In genomic region chr16:69396187-69397061, GRCh38 we compare ENCODE assay signal across 8 cellular contexts. TPM values are rescaled to one million over a fixed set of nuclear protein-coding genes. Genes with fewer than 3 reads are reported as not detected.
DNase-seq lines count a peak whose midpoint lies in the region; ATAC-seq and TF ChIP-seq lines count a peak whose summit lies in the region.

No MANE protein-coding gene starts in this region.

- no peak overlapping the region for H3K27ac ChIP-seq in endodermal cell (ENCODE audit: low read depth, low read length)
- peak overlapping the region; percentile 70 for H3K27ac ChIP-seq in mucosa of rectum (ENCODE audit: low read depth in 2 of 2, low read length in 2 of 2)

- WGBS in endodermal cell (ENCODE audit: insufficient coverage in 1 of 2, insufficient read length in 1 of 2), 2 experiments, result 38 to 49% methylated on average over 8 to 12 of the region's 13 CpGs

- H3K4me1 ChIP-seq in endodermal cell (ENCODE audit: control insufficient read depth, insufficient read depth, low read length) (no peaks in the 10 kb centered on the region), mucosa of rectum (ENCODE audit: control insufficient read depth in 2 of 2, insufficient read depth in 2 of 2, low read length in 2 of 2) (peaks cover 18 to 30% of the 10 kb centered on the region in 2 donors)

- H3K27ac Mint-ChIP-seq in activated CD8-positive, alpha-beta memory T cell treated with anti-CD3 and anti-CD28 coated beads, Interleukin-2, amount 10 ng/mL, durations not matched to agents 7 days and 5 days, result peak overlapping the region; percentile 42
- H3K27ac Mint-ChIP-seq in endodermal cell, result peak overlapping the region; percentile 91

- H3K4me1 Mint-ChIP-seq in activated CD8-positive, alpha-beta memory T cell treated with anti-CD3 and anti-CD28 coated beads, Interleukin-2, amount 10 ng/mL, durations not matched to agents 7 days and 5 days, result peaks cover 20% of the 10 kb centered on the region
- peaks cover 17% of the 10 kb centered on the region for H3K4me1 Mint-ChIP-seq in endodermal cell

- H3K9me3 ChIP-seq in endodermal cell (ENCODE audit: control insufficient read depth, low read length) (no peaks in the 10 kb centered on the region), mucosa of rectum (ENCODE audit: control insufficient read depth in 2 of 2, low read length in 2 of 2) (no peaks in the 10 kb centered on the region)

- H3K27me3 ChIP-seq in endodermal cell (ENCODE audit: control insufficient read depth, insufficient read depth, low read length, poor library complexity, severe bottlenecking) (no peaks in the 10 kb centered on the region), mucosa of rectum (ENCODE audit: control insufficient read depth in 2 of 2, insufficient read depth in 2 of 2, low read length in 2 of 2) (no peaks in the 10 kb centered on the region)

- no peaks in the 10 kb centered on the region for H3K9me3 Mint-ChIP-seq in activated CD8-positive, alpha-beta memory T cell treated with anti-CD3 and anti-CD28 coated beads, Interleukin-2, amount 10 ng/mL, durations not matched to agents 7 days and 5 days (ENCODE audit: low read depth)
- no peaks in the 10 kb centered on the region for H3K9me3 Mint-ChIP-seq in endodermal cell

- CTCF ChIA-PET in activated CD8-positive, alpha-beta memory T cell treated with anti-CD3 and anti-CD28 coated beads, Interleukin-2, amount 10 ng/mL, durations not matched to agents 7 days and 5 days (lab: Charles Lee), result interaction anchor here (0.6 to 3.9 kb wide), 50 partner anchors 9 to 1170 kb away, joined by 3 to 37 read pairs (median 4); partner anchors contain the start of genes CYB5B, NOB1, NQO1 and TERF2

- peak; percentile 76 for ATAC-seq in activated CD8-positive, alpha-beta memory T cell treated with anti-CD3 and anti-CD28 coated beads, Interleukin-2, amount 10 ng/mL, durations not matched to agents 7 days and 5 days
- ATAC-seq in HG02852 (IDR thresholded peaks at IDR 0.05; ENCODE audit: unreplicated experiment), result no peak

- H3K9ac ChIP-seq in endodermal cell (ENCODE audit: extremely low read depth, low read length, poor library complexity, severe bottlenecking), result no peak overlapping the region
- H3K9ac ChIP-seq in mucosa of rectum (ENCODE audit: low read depth in 1 of 2, low read length in 2 of 2), result peak overlapping the region in 1 of 2 donors; percentile 5

- H3K4me3 Mint-ChIP-seq in activated CD8-positive, alpha-beta memory T cell treated with anti-CD3 and anti-CD28 coated beads, Interleukin-2, amount 10 ng/mL, durations not matched to agents 7 days and 5 days, result no peak overlapping the region
- no peak overlapping the region for H3K4me3 Mint-ChIP-seq in endodermal cell

- no peaks in the 10 kb centered on the region for H3K36me3 Mint-ChIP-seq in activated CD8-positive, alpha-beta memory T cell treated with anti-CD3 and anti-CD28 coated beads, Interleukin-2, amount 10 ng/mL, durations not matched to agents 7 days and 5 days
- H3K36me3 Mint-ChIP-seq in endodermal cell (ENCODE audit: low read depth), result no peaks in the 10 kb centered on the region

- H3K36me3 ChIP-seq in endodermal cell (ENCODE audit: control insufficient read depth, insufficient read depth, low read length), result no peaks in the 10 kb centered on the region
- no peaks in the 10 kb centered on the region for H3K36me3 ChIP-seq in mucosa of rectum (ENCODE audit: control insufficient read depth in 2 of 2, insufficient read depth in 2 of 2, low read length in 2 of 2)

- TF ChIP-seq CTCF in endodermal cell (conservative IDR thresholded peaks at IDR 0.05), result peak; percentile 86

- peaks cover 14% of the 10 kb centered on the region for H3K27me3 Mint-ChIP-seq in activated CD8-positive, alpha-beta memory T cell treated with anti-CD3 and anti-CD28 coated beads, Interleukin-2, amount 10 ng/mL, durations not matched to agents 7 days and 5 days
- no peaks in the 10 kb centered on the region for H3K27me3 Mint-ChIP-seq in endodermal cell (ENCODE audit: insufficient read depth)

- DNase-seq in DMS53 treated with DMSO at 0.1 percent for 48 hours (lab: John Stamatoyannopoulos, UW; ENCODE audit: unreplicated experiment), result peak; percentile 71
- peak; percentile 85 for DNase-seq in HS-27A (ENCODE audit: low read depth)
- DNase-seq in NOMO-1 treated with DMSO at 0.1 percent for 48 hours (lab: John Stamatoyannopoulos, UW; ENCODE audit: unreplicated experiment), result peak; percentile 96
- peak; percentile 81 for DNase-seq in activated CD8-positive, alpha-beta memory T cell treated with anti-CD3 and anti-CD28 coated beads, Interleukin-2, amount 10 ng/mL, durations not matched to agents 7 days and 5 days
- peak; percentile 86 for DNase-seq in endodermal cell
- DNase-seq in stimulated activated CD8-positive, alpha-beta memory T cell treated with anti-CD3 and anti-CD28 coated beads, Interleukin-4, amount 100 ng/mL, for 1 hour (ENCODE audit: low read depth in 2 of 2, low spot score in 1 of 2), result peak; percentile 38 to 50

- no peak overlapping the region for H3K4me3 ChIP-seq in endodermal cell (ENCODE audit: low read length)
- H3K4me3 ChIP-seq in mucosa of rectum (ENCODE audit: low read length in 2 of 2), result peak overlapping the region; percentile 33 to 42

RNA-seq across cellular contexts. Expression of gene TERF2, which starts 10.6 kb away (rescaled TPM):
- total RNA-seq in activated CD8-positive, alpha-beta memory T cell treated with anti-CD3 and anti-CD28 coated beads, Interleukin-2, amount 10 ng/mL, durations not matched to agents 7 days and 5 days, result 10 to 100 TPM; 48.7 to 58.2 TPM
- 10 to 100 TPM; 33.6 to 38.2 TPM for total RNA-seq in endodermal cell
- polyA plus RNA-seq in endodermal cell (2013, experiment 1 of 2), result 39.0 TPM
- polyA plus RNA-seq in endodermal cell (2013, experiment 2 of 2), result 37.6 TPM

RNA-seq across cellular contexts. Expression of gene CYB5B, which starts 28.0 kb away (rescaled TPM):
- 100 to 1,000 TPM; 149 to 189 TPM for total RNA-seq in activated CD8-positive, alpha-beta memory T cell treated with anti-CD3 and anti-CD28 coated beads, Interleukin-2, amount 10 ng/mL, durations not matched to agents 7 days and 5 days
- total RNA-seq in endodermal cell, result 100 to 1,000 TPM; 123 to 131 TPM
- polyA plus RNA-seq in endodermal cell (2013, experiment 1 of 2), result 125 TPM
- polyA plus RNA-seq in endodermal cell (2013, experiment 2 of 2), result 110 TPM

RNA-seq across cellular contexts. Expression of gene TMED6, which starts 44.8 kb away (rescaled TPM):
- total RNA-seq in activated CD8-positive, alpha-beta memory T cell treated with anti-CD3 and anti-CD28 coated beads, Interleukin-2, amount 10 ng/mL, durations not matched to agents 7 days and 5 days, result 1 to 10 TPM; 1.5 TPM
- total RNA-seq in endodermal cell, result under 1 TPM; 0.53 to 0.66 TPM
- not detected for polyA plus RNA-seq in endodermal cell (2013, experiment 1 of 2)
- not detected for polyA plus RNA-seq in endodermal cell (2013, experiment 2 of 2)

RNA-seq across cellular contexts. Expression of gene NIP7, which starts 56.9 kb away (rescaled TPM):
- 10 to 100 TPM; 36.2 to 48.8 TPM for total RNA-seq in activated CD8-positive, alpha-beta memory T cell treated with anti-CD3 and anti-CD28 coated beads, Interleukin-2, amount 10 ng/mL, durations not matched to agents 7 days and 5 days
- total RNA-seq in endodermal cell, result 10 to 100 TPM; 30.5 to 36.3 TPM
- 24.0 TPM for polyA plus RNA-seq in endodermal cell (2013, experiment 1 of 2)
- 26.0 TPM for polyA plus RNA-seq in endodermal cell (2013, experiment 2 of 2)

RNA-seq across cellular contexts. Expression of gene COG8, which starts 57.1 kb away (rescaled TPM):
- total RNA-seq in activated CD8-positive, alpha-beta memory T cell treated with anti-CD3 and anti-CD28 coated beads, Interleukin-2, amount 10 ng/mL, durations not matched to agents 7 days and 5 days, result 10 to 100 TPM; 27.6 to 32.7 TPM
- total RNA-seq in endodermal cell, result 10 to 100 TPM; 45.8 to 49.3 TPM
- 35.4 TPM for polyA plus RNA-seq in endodermal cell (2013, experiment 1 of 2)
- polyA plus RNA-seq in endodermal cell (2013, experiment 2 of 2), result 30.8 TPM

Comparison
In these comparisons a context has a peak if more than half of its experiments do, and no peak if none do; other contexts are left out.
1. DNase-seq: peak in every context shown above with its lines; median percentile 96 in NOMO-1 treated with DMSO at 0.1 percent for 48 hours; 86 in endodermal cell; 85 in HS-27A; 81 in activated CD8-positive, alpha-beta memory T cell treated with anti-CD3 and anti-CD28 coated beads, Interleukin-2, amount 10 ng/mL, durations not matched to agents 7 days and 5 days; 71 in DMS53 treated with DMSO at 0.1 percent for 48 hours; 44 in stimulated activated CD8-positive, alpha-beta memory T cell treated with anti-CD3 and anti-CD28 coated beads, Interleukin-4, amount 100 ng/mL, for 1 hour.